ENCODE assay signal across 8 cellular contexts in genomic region chr7:148982596-148983219, GRCh38. TPM values are rescaled to one million over a fixed set of nuclear protein-coding genes. Genes with fewer than 3 reads are reported as not detected.
A peak's percentile ranks its signal among the peaks of the same experiment; 100 is the strongest.
DNase-seq lines count a peak whose midpoint lies in the region; ATAC-seq and TF ChIP-seq lines count a peak whose summit lies in the region.

No MANE protein-coding gene starts in this region.

- POLR2A ChIA-PET in RWPE1 (lab: Yijun Ruan, JAX; ENCODE audit: low non-redundant PET) = no interaction called here

- peak overlapping the region; percentile 15 for H3K4me3 ChIP-seq in mucosa of stomach (ENCODE audit: low read length)

- no peaks in the 10 kb centered on the region for H3K27me3 ChIP-seq in mucosa of stomach (ENCODE audit: control insufficient read depth, insufficient read depth, low read length)

- no peaks in the 10 kb centered on the region for H3K36me3 Mint-ChIP-seq in T-helper 2 cell treated with Interferon-gamma antibody and Interleukin-4, amounts not matched to agents 5 μg/mL and 100 μg/mL, for 36 hours (ENCODE audit: low read depth)

- no peaks in the 10 kb centered on the region for H3K9me3 Mint-ChIP-seq in T-helper 2 cell treated with Interferon-gamma antibody and Interleukin-4, amounts not matched to agents 5 μg/mL and 100 μg/mL, for 36 hours

- H3K4me1 Mint-ChIP-seq in T-helper 2 cell treated with Interferon-gamma antibody and Interleukin-4, amounts not matched to agents 5 μg/mL and 100 μg/mL, for 36 hours (ENCODE audit: low read depth) = peaks cover 38% of the 10 kb centered on the region

- CTCF ChIA-PET in RWPE1 (lab: Yijun Ruan, JAX) = no interaction called here

- no peaks in the 10 kb centered on the region for H3K36me3 ChIP-seq in mucosa of stomach (ENCODE audit: control insufficient read depth, insufficient read depth, low read length)

- H3K27ac Mint-ChIP-seq in T-helper 2 cell treated with Interferon-gamma antibody and Interleukin-4, amounts not matched to agents 5 μg/mL and 100 μg/mL, for 36 hours = peak overlapping the region; percentile 64

- no peak for DNase-seq in T-helper 2 cell treated with Interferon-gamma antibody and Interleukin-4, amounts not matched to agents 5 μg/mL and 100 μg/mL, for 36 hours (ENCODE audit: low spot score)
- DNase-seq in T-helper 2 cell (no peak), NCI-H345 treated with DMSO at 0.1 percent for 48 hours (lab: John Stamatoyannopoulos, UW; ENCODE audit: unreplicated experiment) (peak; percentile 26), cerebellar cortex (ENCODE audit: low spot score) (peak; percentile 77), omental fat pad (ENCODE audit: low spot score) (no peak), RWPE1 (ENCODE audit: low spot score) (no peak)
- DNase-seq in activated effector memory CD4-positive, alpha-beta T cell treated with Interleukin-2 at 50 U/mL for 16 hours = no peak

- H3K9ac ChIP-seq in mucosa of stomach (ENCODE audit: low read length) = peak overlapping the region; percentile 76

- ATAC-seq in omental fat pad (ENCODE audit: low FRiP score) = no peak

- H3K27me3 Mint-ChIP-seq in T-helper 2 cell treated with Interferon-gamma antibody and Interleukin-4, amounts not matched to agents 5 μg/mL and 100 μg/mL, for 36 hours (ENCODE audit: low read depth) = peaks cover 12% of the 10 kb centered on the region

- no peak overlapping the region for H3K27ac ChIP-seq in RWPE1

- H3K9me3 ChIP-seq in mucosa of stomach (ENCODE audit: control insufficient read depth, low read length) = no peaks in the 10 kb centered on the region

- H3K4me1 ChIP-seq in mucosa of stomach (ENCODE audit: control insufficient read depth, insufficient read depth, low read length) = peaks cover 14% of the 10 kb centered on the region

- H3K4me3 Mint-ChIP-seq in T-helper 2 cell treated with Interferon-gamma antibody and Interleukin-4, amounts not matched to agents 5 μg/mL and 100 μg/mL, for 36 hours = peak overlapping the region; percentile 96

- TF ChIP-seq CTCF in omental fat pad (IDR thresholded peaks at IDR 0.05) = no peak
- TF ChIP-seq CTCF in RWPE1 (conservative IDR thresholded peaks at IDR 0.05; ENCODE audit: low read depth) = no peak

RNA-seq across cellular contexts. Expression of gene PDIA4, which starts 45.6 kb away (rescaled TPM):
- total RNA-seq in omental fat pad = 100 to 1,000 TPM in 1 of 4 donors, 10 to 100 TPM in 3; 57.1 to 114 (median 74.0) TPM

Comparison
In these comparisons a context has a peak if more than half of its experiments do, and no peak if none do; other contexts are left out.
1. DNase-seq: peak in NCI-H345 treated with DMSO at 0.1 percent for 48 hours (single experiment) and cerebellar cortex (single experiment); none in T-helper 2 cell treated with Interferon-gamma antibody and Interleukin-4, amounts not matched to agents 5 μg/mL and 100 μg/mL, for 36 hours (single experiment), T-helper 2 cell (0 of 5), activated effector memory CD4-positive, alpha-beta T cell treated with Interleukin-2 at 50 U/mL for 16 hours (single experiment), omental fat pad (single experiment) and RWPE1 (single experiment).